In the genomic region with DNA sequence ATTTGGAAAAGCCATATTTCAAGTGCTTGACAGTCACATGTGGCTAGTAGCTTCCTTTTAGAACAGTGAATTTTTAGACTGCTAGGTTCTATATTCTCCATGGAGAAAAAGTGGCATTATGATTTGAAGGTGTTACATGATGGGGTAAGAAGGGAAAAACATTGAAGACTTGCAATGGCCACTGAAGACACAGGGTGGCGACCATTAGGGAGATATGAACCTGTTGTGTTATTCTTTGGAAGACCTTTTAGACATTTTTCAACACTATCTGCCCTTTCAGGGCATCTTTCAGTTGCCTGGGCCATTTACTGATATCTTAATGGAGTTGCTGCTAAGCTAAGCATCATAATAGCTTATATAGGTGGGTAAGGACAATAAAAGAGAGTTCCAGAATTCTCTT, we compare ENCODE assay signal across 18 cellular contexts.
DNase-seq lines count a peak whose midpoint lies in the region; ATAC-seq and TF ChIP-seq lines count a peak whose summit lies in the region.
"Had no signal": no experiment of that assay in that cellular context is flagged by ENCODE, and none has a peak within 500 bp of the region (broad histone marks: within the 10 kb centered on the region; RNA-seq: fewer than 3 reads in every experiment).

No MANE protein-coding gene starts in this region.

- no peak overlapping the region for H2BK15ac ChIP-seq in H9 (ENCODE audit: low read depth, low read length)

- no peaks in the 10 kb centered on the region for H3K27me3 ChIP-seq in H9 (ENCODE audit: insufficient read depth, low read length)
- H3K27me3 ChIP-seq in iPS DF 6.9 (ENCODE audit: control insufficient read depth, insufficient read depth, low read length), result no peaks in the 10 kb centered on the region

- H3K9ac ChIP-seq in H9 (ENCODE audit: extremely low read depth, insufficient read length, low read length), result no peak overlapping the region

- no peaks in the 10 kb centered on the region for H3K9me3 Mint-ChIP-seq in H9
- peaks cover 3% of the 10 kb centered on the region; the same call in 1 of the 2 replicates for H3K9me3 Mint-ChIP-seq in WTC11

- no peak overlapping the region for H3K56ac ChIP-seq in H9 (ENCODE audit: insufficient read length, low read depth, low read length)

- no peaks in the 10 kb centered on the region for H3K36me3 Mint-ChIP-seq in H9 (ENCODE audit: insufficient read depth in 1 of 3, low read depth in 3 of 3)
- H3K36me3 Mint-ChIP-seq in WTC11, result no peaks in the 10 kb centered on the region

- H3K14ac ChIP-seq in H9 (ENCODE audit: insufficient read depth, low read length), result no peak overlapping the region

- ATAC-seq in WTC11, result peak; percentile 47; the same call in 1 of the 2 replicates
- no peak for ATAC-seq in GM21515 (IDR thresholded peaks at IDR 0.05; ENCODE audit: unreplicated experiment)

- H4K20me1 ChIP-seq in H9 (ENCODE audit: control insufficient read depth, insufficient read depth, insufficient read length), result no peaks in the 10 kb centered on the region

- H3K79me2 ChIP-seq in H9 (ENCODE audit: insufficient read depth, low read length), result no peaks in the 10 kb centered on the region

- no peaks in the 10 kb centered on the region for H3K9me3 ChIP-seq in H9 (ENCODE audit: control insufficient read depth, low read depth, low read length)
- no peaks in the 10 kb centered on the region for H3K9me3 ChIP-seq in iPS DF 6.9 (ENCODE audit: control insufficient read depth, insufficient read depth, low read length)
- H3K9me3 ChIP-seq: HAP-1 had no signal

- no peak overlapping the region for H2BK12ac ChIP-seq in H9 (ENCODE audit: insufficient read length, low read depth, low read length)

- H3K27ac ChIP-seq in H9 (ENCODE audit: insufficient read length, low read depth, low read length), result no peak overlapping the region
- H3K27ac ChIP-seq in iPS DF 6.9 (ENCODE audit: low read length), result no peak overlapping the region

- H3K23ac ChIP-seq in H9 (ENCODE audit: insufficient read length, low read depth, low read length), result no peak overlapping the region

- no peaks in the 10 kb centered on the region for H3K79me1 ChIP-seq in H9 (ENCODE audit: insufficient read depth, low read depth, low read length, poor library complexity, severe bottlenecking)

- no peak overlapping the region for H4K91ac ChIP-seq in H9 (ENCODE audit: insufficient read length, low read depth, low read length)

- no CpG with 5 or more reads among the region's 1 CpG for WGBS in H9 (ENCODE audit: extremely low coverage, insufficient read length, low lambda C conversion rate)
- no CpG with 5 or more reads among the region's 1 CpG for WGBS in iPS DF 6.9 (ENCODE audit: insufficient coverage, insufficient read length)

- no peak overlapping the region for H3K4me3 Mint-ChIP-seq in H9
- no peak overlapping the region for H3K4me3 Mint-ChIP-seq in WTC11
- H3K4me3 Mint-ChIP-seq: CD4-positive, alpha-beta T cell had no signal

- H3K4me1 ChIP-seq in H9 (ENCODE audit: insufficient read depth, low read length) (no peaks in the 10 kb centered on the region), iPS DF 6.9 (ENCODE audit: control insufficient read depth, insufficient read depth, low read length) (no peaks in the 10 kb centered on the region)

- H3K4me3 ChIP-seq in iPS DF 6.9 (ENCODE audit: low read length), result no peak overlapping the region
- H3K4me3 ChIP-seq: HAP-1 had no signal

- H3K4me2 ChIP-seq in H9 (ENCODE audit: insufficient read depth, insufficient read length, low read length), result no peak overlapping the region

- H3K36me3 ChIP-seq in iPS DF 6.9 (ENCODE audit: control insufficient read depth, insufficient read depth, low read length), result no peaks in the 10 kb centered on the region
- H3K36me3 ChIP-seq: HAP-1 had no signal

- no peak overlapping the region for H4K5ac ChIP-seq in H9 (ENCODE audit: insufficient read length, low read depth, low read length)

- peaks cover 0 to 10% of the 10 kb centered on the region in 2 experiments; a peak in 3 of 4 replicates for H3K4me1 Mint-ChIP-seq in H9
- peaks cover 12% of the 10 kb centered on the region for H3K4me1 Mint-ChIP-seq in WTC11

- no peak overlapping the region for H2BK20ac ChIP-seq in H9 (ENCODE audit: low read depth, low read length, poor library complexity, severe bottlenecking)

- H2BK5ac ChIP-seq in H9 (ENCODE audit: insufficient read length, low read length), result no peak overlapping the region

- TF ChIP-seq CTCF in H9 (conservative IDR thresholded peaks at IDR 0.05), result peak; percentile 48
- no peak for TF ChIP-seq CTCF in WTC11 (IDR thresholded peaks at IDR 0.05)
- no peak for TF ChIP-seq CTCF in GM10266 (IDR thresholded peaks at IDR 0.05; ENCODE audit: control insufficient read depth, insufficient read depth, low read depth, missing control alignments)

- H2BK120ac ChIP-seq in H9 (ENCODE audit: low read depth, low read length, poor library complexity, severe bottlenecking), result no peak overlapping the region

- H3K27ac Mint-ChIP-seq in H9 (no peak overlapping the region), WTC11 (no peak overlapping the region)
- H3K27ac Mint-ChIP-seq: CD4-positive, alpha-beta T cell had no signal

- POLR2A ChIA-PET in WTC11 (lab: Charles Lee), result no interaction called here

- H2AFZ ChIP-seq in H9 (ENCODE audit: low read length), result no peak overlapping the region

- no peak for DNase-seq in H9
- peak; percentile 11 for DNase-seq in WTC11 (ENCODE audit: low spot score)
- peak; percentile 1 for DNase-seq in iPS DF 6.9 (ENCODE audit: low read depth, low spot score)
- DNase-seq in NCI-H1105 treated with DMSO at 0.1 percent for 48 hours (lab: John Stamatoyannopoulos, UW), result no peak
- DNase-seq in GM10266 (ENCODE audit: extremely low spot score), result no peak
- no peak for DNase-seq in NOMO-1 treated with DMSO at 0.1 percent for 48 hours (lab: John Stamatoyannopoulos, UW; ENCODE audit: unreplicated experiment)
- DNase-seq: CD4-positive, alpha-beta T cell; COR-L47; DND-41; Karpas-422; MV-4-11; NCI-H1694; NCI-H2081; NCI-H2171; NCI-H524 treated with DMSO at 0.1 percent for 48 hours; Right ventricle myocardium superior had no signal

- H3K18ac ChIP-seq in H9 (ENCODE audit: insufficient read length, low read depth, low read length), result no peak overlapping the region

- H4K8ac ChIP-seq in H9 (replicated peaks; ENCODE audit: insufficient read length, low read depth, low read length), result no peak overlapping the region

- H3K4ac ChIP-seq in H9 (ENCODE audit: low read depth, low read length), result no peak overlapping the region

- CTCF ChIA-PET in WTC11 (lab: Charles Lee), result no interaction called here

- H3K27me3 Mint-ChIP-seq in H9 (ENCODE audit: low read depth) (0 out of 2 replicates have a peak, but pooled peaks cover 5% of the 10 kb centered on the region), WTC11 (ENCODE audit: low read depth) (peaks cover 9% of the 10 kb centered on the region)
- H3K27me3 Mint-ChIP-seq: CD4-positive, alpha-beta T cell had no signal

- H3K23me2 ChIP-seq in H9 (ENCODE audit: insufficient read length, low read depth, low read length, poor library complexity, severe bottlenecking), result no peaks in the 10 kb centered on the region

- no peak overlapping the region for H3T11ph ChIP-seq in H9 (ENCODE audit: low read length)

- no peak overlapping the region for H2AK5ac ChIP-seq in H9 (ENCODE audit: insufficient read length, low read length)

TF ChIP-seq in WTC11, 78 proteins besides CTCF, POLR2A, EP300 and RAD21:
- TF ChIP-seq JUN (CRISPR knock-in tag; IDR thresholded peaks at IDR 0.05) (no peak), KAT7 (CRISPR knock-in tag; IDR thresholded peaks at IDR 0.05; ENCODE audit: borderline replicate concordance) (no peak)

Comparison
In these comparisons a context has a peak if more than half of its experiments do, and no peak if none do; other contexts are left out.
1. DNase-seq: peak in WTC11 (single experiment) and iPS DF 6.9 (single experiment); none in H9 (single experiment), NCI-H1105 treated with DMSO at 0.1 percent for 48 hours (single experiment), GM10266 (single experiment) and NOMO-1 treated with DMSO at 0.1 percent for 48 hours (single experiment).